8 cellular contexts compared by ENCODE assay signal in the genomic region with DNA sequence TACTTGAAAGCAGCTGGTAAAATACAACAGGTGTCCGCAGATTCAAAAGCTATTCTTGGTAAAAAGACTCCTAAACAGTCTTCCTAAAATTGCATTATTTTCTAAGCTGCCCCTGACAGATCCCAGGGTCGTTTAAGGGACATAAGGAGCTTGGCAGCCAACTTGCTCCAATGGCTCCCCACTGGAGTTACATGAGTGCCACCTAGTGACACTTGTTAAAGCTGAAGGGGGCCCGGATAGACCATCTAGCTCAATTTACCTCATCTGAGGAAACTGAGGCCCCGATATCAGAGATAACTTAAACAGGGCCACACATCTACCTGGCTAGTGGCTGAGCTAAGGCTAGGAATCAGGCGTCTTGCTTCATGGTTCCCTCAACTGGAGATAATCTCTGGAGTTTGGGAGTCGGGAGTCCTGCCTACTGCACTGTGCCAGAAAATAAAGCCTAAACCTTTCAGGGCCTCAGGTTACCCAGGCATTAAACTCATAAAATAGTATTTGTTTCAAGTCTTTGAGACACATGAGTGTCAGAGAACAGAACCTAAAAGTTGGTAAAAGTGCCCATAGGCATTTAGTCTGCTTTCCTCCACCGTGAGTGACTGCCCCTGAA. TPM values are rescaled to one million over a fixed set of nuclear protein-coding genes. Genes with fewer than 3 reads are reported as not detected.
DNase-seq lines count a peak whose midpoint lies in the region; ATAC-seq and TF ChIP-seq lines count a peak whose summit lies in the region.

No MANE protein-coding gene starts in this region.

- ATAC-seq in activated CD8-positive, alpha-beta memory T cell treated with anti-CD3 and anti-CD28 coated beads, Interleukin-2, amount 10 ng/mL, durations not matched to agents 7 days and 5 days: peak; percentile 92
- ATAC-seq in naive thymus-derived CD4-positive, alpha-beta T cell: peak; percentile 70
- ATAC-seq in HG02840 (IDR thresholded peaks at IDR 0.05; ENCODE audit: low FRiP score, unreplicated experiment): no peak

- H3K9ac ChIP-seq in fibroblast of lung (ENCODE audit: insufficient read depth, low read length): no peak overlapping the region

- peak; percentile 72 for DNase-seq in activated CD8-positive, alpha-beta memory T cell treated with anti-CD3 and anti-CD28 coated beads, Interleukin-2, amount 10 ng/mL, durations not matched to agents 7 days and 5 days
- DNase-seq in activated CD8-positive, alpha-beta memory T cell treated with anti-CD3 and anti-CD28 coated beads, Interleukin-2, amount 50 U/mL, for 48 hours: no peak
- DNase-seq in HFFc6 (peak; percentile 31), NCI-H2081 treated with DMSO at 0.1 percent for 48 hours (lab: John Stamatoyannopoulos, UW) (peak; percentile 39), fibroblast of lung (ENCODE audit: low read depth in 2 of 2) (peak; percentile 76 to 84)
- peak in 6 of 9 donors; percentile 12 to 44 (median 22) for DNase-seq in naive thymus-derived CD4-positive, alpha-beta T cell

- no peaks in the 10 kb centered on the region for H3K27me3 ChIP-seq in fibroblast of lung (ENCODE audit: control insufficient read depth, insufficient read depth, low read length)
- H3K27me3 ChIP-seq in naive thymus-derived CD4-positive, alpha-beta T cell (ENCODE audit: control insufficient read depth in 2 of 2, insufficient read depth in 2 of 2, low read length in 2 of 2): no peaks in the 10 kb centered on the region

- no peak overlapping the region for H3K27ac Mint-ChIP-seq in activated CD8-positive, alpha-beta memory T cell treated with anti-CD3 and anti-CD28 coated beads, Interleukin-2, amount 10 ng/mL, durations not matched to agents 7 days and 5 days
- H3K27ac Mint-ChIP-seq in HFFc6: no peak overlapping the region
- H3K27ac Mint-ChIP-seq in naive thymus-derived CD4-positive, alpha-beta T cell: no peak overlapping the region

- H3K9me3 Mint-ChIP-seq in activated CD8-positive, alpha-beta memory T cell treated with anti-CD3 and anti-CD28 coated beads, Interleukin-2, amount 10 ng/mL, durations not matched to agents 7 days and 5 days (ENCODE audit: low read depth): peaks cover 3% of the 10 kb centered on the region
- no peaks in the 10 kb centered on the region for H3K9me3 Mint-ChIP-seq in HFFc6
- H3K9me3 Mint-ChIP-seq in naive thymus-derived CD4-positive, alpha-beta T cell: peaks cover 0 to 9% (median 0%) of the 10 kb centered on the region in 11 donors

- peaks cover 11% of the 10 kb centered on the region for H3K36me3 Mint-ChIP-seq in activated CD8-positive, alpha-beta memory T cell treated with anti-CD3 and anti-CD28 coated beads, Interleukin-2, amount 10 ng/mL, durations not matched to agents 7 days and 5 days
- no peaks in the 10 kb centered on the region for H3K36me3 Mint-ChIP-seq in HFFc6 (ENCODE audit: low read depth)
- H3K36me3 Mint-ChIP-seq in naive thymus-derived CD4-positive, alpha-beta T cell: peaks cover 0 to 10% (median 0%) of the 10 kb centered on the region in 5 donors

- H4K20me1 ChIP-seq in fibroblast of lung (ENCODE audit: control insufficient read depth, extremely low read depth, insufficient read depth, low read length): no peaks in the 10 kb centered on the region

- peaks cover 14% of the 10 kb centered on the region for H3K4me1 Mint-ChIP-seq in activated CD8-positive, alpha-beta memory T cell treated with anti-CD3 and anti-CD28 coated beads, Interleukin-2, amount 10 ng/mL, durations not matched to agents 7 days and 5 days
- peaks cover 34% of the 10 kb centered on the region for H3K4me1 Mint-ChIP-seq in HFFc6 (ENCODE audit: low read depth)
- peaks cover 0 to 16% (median 11%) of the 10 kb centered on the region in 7 donors for H3K4me1 Mint-ChIP-seq in naive thymus-derived CD4-positive, alpha-beta T cell

- no peaks in the 10 kb centered on the region for H3K9me3 ChIP-seq in fibroblast of lung (ENCODE audit: control insufficient read depth, insufficient read depth, low read depth, low read length)
- H3K9me3 ChIP-seq in naive thymus-derived CD4-positive, alpha-beta T cell (ENCODE audit: control insufficient read depth in 2 of 3, low read length in 3 of 3): no peaks in the 10 kb centered on the region

- H3K4me2 ChIP-seq in fibroblast of lung (ENCODE audit: extremely low read depth, insufficient read depth, low read length): no peak overlapping the region

- TF ChIP-seq CTCF in HFFc6 (IDR thresholded peaks at IDR 0.05) (peak; percentile 85), WI38 (IDR thresholded peaks at IDR 0.05; ENCODE audit: low read depth, low read length) (peak; percentile 83), fibroblast of lung (conservative IDR thresholded peaks at IDR 0.05 in 1 of 2, IDR thresholded peaks at IDR 0.05 in 1 of 2; ENCODE audit: low read depth in 1 of 2, low read length in 2 of 2) (peak; percentile 77 to 83)

- no peak overlapping the region for H2AFZ ChIP-seq in fibroblast of lung (ENCODE audit: low read length)

- H3K27me3 Mint-ChIP-seq in activated CD8-positive, alpha-beta memory T cell treated with anti-CD3 and anti-CD28 coated beads, Interleukin-2, amount 10 ng/mL, durations not matched to agents 7 days and 5 days: no peaks in the 10 kb centered on the region
- H3K27me3 Mint-ChIP-seq in HFFc6 (ENCODE audit: insufficient read depth): peaks cover 5% of the 10 kb centered on the region; the same call in 1 of the 2 replicates
- no peaks in the 10 kb centered on the region for H3K27me3 Mint-ChIP-seq in naive thymus-derived CD4-positive, alpha-beta T cell

- H3K4me3 ChIP-seq in WI38 (ENCODE audit: low read depth, low read length) (no peak overlapping the region), fibroblast of lung (replicated peaks in 1 of 4; ENCODE audit: control extremely low read depth in 1 of 4, insufficient read depth in 1 of 4, low read depth in 3 of 4, low read length in 4 of 4) (no peak overlapping the region)
- no peak overlapping the region for H3K4me3 ChIP-seq in naive thymus-derived CD4-positive, alpha-beta T cell (ENCODE audit: low read length)

- no peaks in the 10 kb centered on the region for H3K79me2 ChIP-seq in fibroblast of lung (ENCODE audit: control insufficient read depth, insufficient read depth, low read length)

- CTCF ChIA-PET in activated CD8-positive, alpha-beta memory T cell treated with anti-CD3 and anti-CD28 coated beads, Interleukin-2, amount 10 ng/mL, durations not matched to agents 7 days and 5 days (lab: Charles Lee): interaction anchor here (0.7 to 5.2 kb wide), 34 partner anchors 9 to 437 kb away, joined by 3 to 65 read pairs (median 5); a partner anchor contains a TSS
- CTCF ChIA-PET in naive thymus-derived CD4-positive, alpha-beta T cell (lab: Charles Lee): interaction anchor here (0.7 to 1.4 kb wide), 9 partner anchors 178 to 436 kb away, joined by 3 to 23 read pairs (median 4); a partner anchor contains a TSS

- POLR2A ChIA-PET in naive thymus-derived CD4-positive, alpha-beta T cell (lab: Charles Lee): interaction anchor here (0.9 kb wide), 1 partner anchor 186 kb away, joined by 4 read pairs; no protein-coding TSS in a partner anchor

- no peak overlapping the region for H3K27ac ChIP-seq in fibroblast of lung (ENCODE audit: insufficient read depth, low read length)
- H3K27ac ChIP-seq in naive thymus-derived CD4-positive, alpha-beta T cell (ENCODE audit: low read depth, low read length): no peak overlapping the region

- intact Hi-C loops in naive thymus-derived CD4-positive, alpha-beta T cell (cut with micrococcal nuclease): loop anchor here (1.0 to 10.0 kb wide), 5 partner anchors 185 to 1439 kb away; no protein-coding TSS in a partner anchor

- peaks cover 10% of the 10 kb centered on the region for H3K4me1 ChIP-seq in fibroblast of lung (ENCODE audit: control insufficient read depth, extremely low read depth, insufficient read depth, low read length)
- H3K4me1 ChIP-seq in naive thymus-derived CD4-positive, alpha-beta T cell (ENCODE audit: control insufficient read depth in 2 of 2, insufficient read depth in 2 of 2, low read length in 2 of 2): no peaks in the 10 kb centered on the region

- H3K4me3 Mint-ChIP-seq in activated CD8-positive, alpha-beta memory T cell treated with anti-CD3 and anti-CD28 coated beads, Interleukin-2, amount 10 ng/mL, durations not matched to agents 7 days and 5 days: no peak overlapping the region
- no peak overlapping the region for H3K4me3 Mint-ChIP-seq in HFFc6
- no peak overlapping the region for H3K4me3 Mint-ChIP-seq in naive thymus-derived CD4-positive, alpha-beta T cell

- H3K36me3 ChIP-seq in fibroblast of lung (ENCODE audit: control insufficient read depth, insufficient read depth, low read length): no peaks in the 10 kb centered on the region
- H3K36me3 ChIP-seq in naive thymus-derived CD4-positive, alpha-beta T cell (ENCODE audit: control insufficient read depth in 2 of 3, insufficient read depth in 3 of 3, low read length in 3 of 3): no peaks in the 10 kb centered on the region

RNA-seq across cellular contexts. Expression of a gene that starts 6.5 kb away (rescaled TPM):
- 10 to 100 TPM; 23.4 to 30.1 TPM for total RNA-seq in activated CD8-positive, alpha-beta memory T cell treated with anti-CD3 and anti-CD28 coated beads, Interleukin-2, amount 10 ng/mL, durations not matched to agents 7 days and 5 days
- total RNA-seq in HFFc6 (2021; fragmentation: NEBNext Ultra II Directional; extraction: Animal tissue kit (Norgen Biotek cat#: 25700)): 10 to 100 TPM; 62.1 to 76.5 (median 72.9) TPM
- 80.1 and 121 TPM in 2 replicates for total RNA-seq in fibroblast of lung
- polyA plus RNA-seq in fibroblast of lung: 54.9 and 55.7 TPM in 2 replicates
- polyA plus RNA-seq in fibroblast of lung (2012): 33.9 and 35.2 TPM in 2 replicates
- 8.2 and 12.6 TPM in 2 replicates for polyA minus RNA-seq in fibroblast of lung (ENCODE audit: low replicate concordance)
- 10 to 100 TPM; 30.8 to 42.4 (median 33.9) TPM for total RNA-seq in naive thymus-derived CD4-positive, alpha-beta T cell
- 10 to 100 TPM; 14.0 to 17.5 TPM for polyA plus RNA-seq in naive thymus-derived CD4-positive, alpha-beta T cell
